In the genomic region with DNA sequence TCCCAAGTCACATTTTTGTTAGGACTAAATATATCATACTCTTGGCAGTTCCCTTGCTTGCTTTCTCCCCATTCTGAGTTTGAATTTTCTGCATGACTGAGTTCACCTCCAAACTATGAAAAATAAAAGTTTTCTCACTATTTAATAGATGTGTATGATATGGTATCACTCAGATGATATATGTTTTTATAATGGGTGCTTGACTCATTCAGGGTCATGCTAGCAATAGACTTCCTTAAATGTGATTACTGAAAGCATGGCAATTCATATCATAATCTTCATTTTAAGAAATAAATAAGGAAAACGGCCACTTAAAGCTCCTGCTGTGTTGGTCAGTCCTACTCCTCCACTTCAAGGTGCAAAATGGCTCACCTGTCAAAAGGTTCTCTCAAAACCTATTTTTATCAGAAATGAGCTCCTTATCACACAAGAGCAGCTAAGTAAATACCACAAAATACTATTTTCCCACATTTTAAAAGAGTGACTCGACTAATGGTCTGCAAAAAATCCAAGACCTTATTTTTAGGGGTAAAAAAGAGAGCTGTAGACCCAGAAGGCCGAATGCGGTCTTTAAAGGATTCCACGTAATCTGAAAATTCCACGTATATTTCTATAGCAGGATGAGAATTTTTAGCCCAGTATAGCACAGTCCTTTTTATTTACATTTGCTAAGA, we compare ENCODE assay signal across 9 cellular contexts. TPM values are rescaled to one million over a fixed set of nuclear protein-coding genes. Genes with fewer than 3 reads are reported as not detected.
DNase-seq lines count a peak whose midpoint lies in the region; ATAC-seq and TF ChIP-seq lines count a peak whose summit lies in the region.
"Had no signal": no experiment of that assay in that cellular context is flagged by ENCODE, and none has a peak within 500 bp of the region (broad histone marks: within the 10 kb centered on the region; RNA-seq: fewer than 3 reads in every experiment).

No MANE protein-coding gene starts in this region.

- H3K27me3 ChIP-seq in thyroid gland = no peaks in the 10 kb centered on the region

- intact Hi-C loops in thyroid gland (cut with DNase I) = no loop called here

- H3K27ac ChIP-seq in thyroid gland = peak overlapping the region in 2 of 3 donors; percentile 80 to 95

- no peaks in the 10 kb centered on the region for H3K36me3 ChIP-seq in thyroid gland

- WGBS in thyroid gland, 2 donors = 56 to 59% methylated on average over 6 of the region's 6 CpGs

- H3K36me3 Mint-ChIP-seq in activated CD8-positive, alpha-beta memory T cell treated with anti-CD3 and anti-CD28 coated beads, Interleukin-2, amount 10 ng/mL, durations not matched to agents 7 days and 5 days = peaks cover 1% of the 10 kb centered on the region
- H3K36me3 Mint-ChIP-seq in activated CD8-positive, alpha-beta T cell treated with anti-CD3 and anti-CD28 coated beads, Interleukin-2, amount 10 ng/mL, durations not matched to agents 7 days and 5 days (ENCODE audit: low read depth) = peaks cover 5% of the 10 kb centered on the region
- no peaks in the 10 kb centered on the region for H3K36me3 Mint-ChIP-seq in immature natural killer cell

- H3K27me3 Mint-ChIP-seq in activated CD8-positive, alpha-beta memory T cell treated with anti-CD3 and anti-CD28 coated beads, Interleukin-2, amount 10 ng/mL, durations not matched to agents 7 days and 5 days = no peaks in the 10 kb centered on the region
- H3K27me3 Mint-ChIP-seq in activated CD8-positive, alpha-beta T cell treated with anti-CD3 and anti-CD28 coated beads, Interleukin-2, amount 10 ng/mL, durations not matched to agents 7 days and 5 days (ENCODE audit: low read depth) = no peaks in the 10 kb centered on the region
- H3K27me3 Mint-ChIP-seq in immature natural killer cell (ENCODE audit: low read depth in 3 of 3) = peaks cover 3 to 12% (median 7%) of the 10 kb centered on the region in 3 donors

- no peak for TF ChIP-seq POLR2A in thyroid gland (IDR thresholded peaks at IDR 0.05)

- peak overlapping the region; percentile 96 for H3K27ac Mint-ChIP-seq in activated CD8-positive, alpha-beta memory T cell treated with anti-CD3 and anti-CD28 coated beads, Interleukin-2, amount 10 ng/mL, durations not matched to agents 7 days and 5 days
- H3K27ac Mint-ChIP-seq in activated CD8-positive, alpha-beta T cell treated with anti-CD3 and anti-CD28 coated beads, Interleukin-2, amount 10 ng/mL, durations not matched to agents 7 days and 5 days = peak overlapping the region; percentile 98
- peak overlapping the region; percentile 92 to 100 (median 99) for H3K27ac Mint-ChIP-seq in immature natural killer cell

- peaks cover 41% of the 10 kb centered on the region for H3K4me1 Mint-ChIP-seq in activated CD8-positive, alpha-beta memory T cell treated with anti-CD3 and anti-CD28 coated beads, Interleukin-2, amount 10 ng/mL, durations not matched to agents 7 days and 5 days
- peaks cover 49% of the 10 kb centered on the region for H3K4me1 Mint-ChIP-seq in activated CD8-positive, alpha-beta T cell treated with anti-CD3 and anti-CD28 coated beads, Interleukin-2, amount 10 ng/mL, durations not matched to agents 7 days and 5 days (ENCODE audit: low read depth)
- H3K4me1 Mint-ChIP-seq in immature natural killer cell = peaks cover 45 to 46% of the 10 kb centered on the region in 2 donors

- H3K4me1 ChIP-seq in thyroid gland = peaks cover 15 to 21% of the 10 kb centered on the region in 2 donors

- DNase-seq in activated CD8-positive, alpha-beta memory T cell treated with anti-CD3 and anti-CD28 coated beads, Interleukin-2, amount 10 ng/mL, durations not matched to agents 7 days and 5 days = no peak
- no peak for DNase-seq in activated CD8-positive, alpha-beta memory T cell treated with anti-CD3 and anti-CD28 coated beads, Interleukin-2, amount 50 U/mL, for 4 hours
- no peak for DNase-seq in activated CD8-positive, alpha-beta T cell treated with anti-CD3 and anti-CD28 coated beads, Interleukin-2, amount 10 ng/mL, durations not matched to agents 7 days and 5 days
- DNase-seq in immature natural killer cell (no peak), thyroid gland (no peak), COLO829 (ENCODE audit: low spot score) (no peak), medulla oblongata (ENCODE audit: extremely low spot score) (no peak)
- DNase-seq: activated effector memory CD4-positive, alpha-beta T cell treated with anti-CD3 and anti-CD28 coated beads, Interleukin-2, amount 50 U/mL, for 16 hours had no signal

- no peaks in the 10 kb centered on the region for H3K9me3 ChIP-seq in thyroid gland

- CTCF ChIA-PET in activated CD8-positive, alpha-beta memory T cell treated with anti-CD3 and anti-CD28 coated beads, Interleukin-2, amount 10 ng/mL, durations not matched to agents 7 days and 5 days (lab: Charles Lee) = interaction anchor here (0.7 to 4.0 kb wide), 19 partner anchors 10 to 1528 kb away, joined by 3 to 57 read pairs (median 11); a partner anchor contains a TSS
- CTCF ChIA-PET in activated CD8-positive, alpha-beta T cell treated with anti-CD3 and anti-CD28 coated beads, Interleukin-2, amount 10 ng/mL, durations not matched to agents 7 days and 5 days (lab: Charles Lee) = interaction anchor here (0.7 to 4.1 kb wide), 21 partner anchors 12 to 445 kb away, joined by 3 to 121 read pairs (median 8); a partner anchor contains a TSS

- peak overlapping the region in 2 of 3 donors; percentile 60 to 75 for H3K4me3 ChIP-seq in thyroid gland (replicated peaks in 1 of 3)

- no peak for TF ChIP-seq CTCF in thyroid gland (IDR thresholded peaks at IDR 0.05)

- H3K4me3 Mint-ChIP-seq in activated CD8-positive, alpha-beta memory T cell treated with anti-CD3 and anti-CD28 coated beads, Interleukin-2, amount 10 ng/mL, durations not matched to agents 7 days and 5 days = peak overlapping the region; percentile 93
- peak overlapping the region; percentile 94 for H3K4me3 Mint-ChIP-seq in activated CD8-positive, alpha-beta T cell treated with anti-CD3 and anti-CD28 coated beads, Interleukin-2, amount 10 ng/mL, durations not matched to agents 7 days and 5 days
- H3K4me3 Mint-ChIP-seq in immature natural killer cell = peak overlapping the region; percentile 94 to 99 (median 96)

- ATAC-seq in activated CD8-positive, alpha-beta memory T cell treated with anti-CD3 and anti-CD28 coated beads, Interleukin-2, amount 10 ng/mL, durations not matched to agents 7 days and 5 days = no peak
- ATAC-seq in activated CD8-positive, alpha-beta T cell treated with anti-CD3 and anti-CD28 coated beads, Interleukin-2, amount 10 ng/mL, durations not matched to agents 7 days and 5 days = no peak
- ATAC-seq in HG03565 (IDR thresholded peaks at IDR 0.05; ENCODE audit: unreplicated experiment) = no peak

- no peaks in the 10 kb centered on the region for H3K9me3 Mint-ChIP-seq in activated CD8-positive, alpha-beta memory T cell treated with anti-CD3 and anti-CD28 coated beads, Interleukin-2, amount 10 ng/mL, durations not matched to agents 7 days and 5 days (ENCODE audit: low read depth)
- no peaks in the 10 kb centered on the region for H3K9me3 Mint-ChIP-seq in activated CD8-positive, alpha-beta T cell treated with anti-CD3 and anti-CD28 coated beads, Interleukin-2, amount 10 ng/mL, durations not matched to agents 7 days and 5 days (ENCODE audit: insufficient read depth)
- no peaks in the 10 kb centered on the region for H3K9me3 Mint-ChIP-seq in immature natural killer cell

- POLR2A ChIA-PET in activated CD8-positive, alpha-beta T cell treated with anti-CD3 and anti-CD28 coated beads, Interleukin-2, amount 10 ng/mL, durations not matched to agents 7 days and 5 days (lab: Charles Lee) = interaction anchor here (1.1 to 2.8 kb wide), 11 partner anchors 10 to 443 kb away, joined by 3 to 21 read pairs (median 9); a partner anchor contains a TSS

RNA-seq across cellular contexts. Expression of a gene that starts 3.9 kb away (rescaled TPM):
- 10 to 100 TPM in 1 of 2 experiments, 1 to 10 TPM in 1; 9.0 to 12.6 TPM for total RNA-seq in activated CD8-positive, alpha-beta memory T cell treated with anti-CD3 and anti-CD28 coated beads, Interleukin-2, amount 10 ng/mL, durations not matched to agents 7 days and 5 days
- 1 to 10 TPM; 7.8 to 9.0 TPM for total RNA-seq in activated CD8-positive, alpha-beta T cell treated with anti-CD3 and anti-CD28 coated beads, Interleukin-2, amount 10 ng/mL, durations not matched to agents 7 days and 5 days
- polyA plus RNA-seq in immature natural killer cell = 1 to 10 TPM; 3.4 to 9.8 (median 5.0) TPM
- 10 to 100 TPM; 11.6 to 20.6 (median 15.4) TPM for total RNA-seq in thyroid gland

RNA-seq across cellular contexts. Expression of a gene that starts 23.6 kb away (rescaled TPM):
- 1 to 10 TPM in 1 of 2 experiments, under 1 TPM in 1; 0.41 to 1.2 TPM for total RNA-seq in activated CD8-positive, alpha-beta memory T cell treated with anti-CD3 and anti-CD28 coated beads, Interleukin-2, amount 10 ng/mL, durations not matched to agents 7 days and 5 days
- total RNA-seq in activated CD8-positive, alpha-beta T cell treated with anti-CD3 and anti-CD28 coated beads, Interleukin-2, amount 10 ng/mL, durations not matched to agents 7 days and 5 days = 1 to 10 TPM in 1 of 2 experiments, under 1 TPM in 1; 0.74 to 1.4 TPM
- under 1 TPM in 2 of 3 donors, not detected in 1; 0.18 to 0.21 TPM for polyA plus RNA-seq in immature natural killer cell
- total RNA-seq in thyroid gland = 10 to 100 TPM; 18.4 to 40.5 (median 34.8) TPM

RNA-seq across cellular contexts. Expression of a gene that starts 28.7 kb away (rescaled TPM):
- total RNA-seq in activated CD8-positive, alpha-beta memory T cell treated with anti-CD3 and anti-CD28 coated beads, Interleukin-2, amount 10 ng/mL, durations not matched to agents 7 days and 5 days = 10 to 100 TPM; 66.7 to 95.3 TPM
- total RNA-seq in activated CD8-positive, alpha-beta T cell treated with anti-CD3 and anti-CD28 coated beads, Interleukin-2, amount 10 ng/mL, durations not matched to agents 7 days and 5 days = 10 to 100 TPM; 64.5 to 74.5 TPM
- polyA plus RNA-seq in immature natural killer cell = 10 to 100 TPM; 25.6 to 54.3 (median 39.7) TPM
- total RNA-seq in thyroid gland = 100 to 1,000 TPM in 2 of 4 donors, 10 to 100 TPM in 2; 75.7 to 215 (median 113) TPM

RNA-seq across cellular contexts. Expression of a gene that starts 36.0 kb away (rescaled TPM):
- not detected for total RNA-seq in activated CD8-positive, alpha-beta memory T cell treated with anti-CD3 and anti-CD28 coated beads, Interleukin-2, amount 10 ng/mL, durations not matched to agents 7 days and 5 days
- total RNA-seq in activated CD8-positive, alpha-beta T cell treated with anti-CD3 and anti-CD28 coated beads, Interleukin-2, amount 10 ng/mL, durations not matched to agents 7 days and 5 days = not detected
- polyA plus RNA-seq in immature natural killer cell = not detected
- not detected for total RNA-seq in thyroid gland

RNA-seq across cellular contexts. Expression of a gene that starts 49.1 kb away (rescaled TPM):
- total RNA-seq in activated CD8-positive, alpha-beta memory T cell treated with anti-CD3 and anti-CD28 coated beads, Interleukin-2, amount 10 ng/mL, durations not matched to agents 7 days and 5 days = 10 to 100 TPM; 57.0 to 77.9 TPM
- 10 to 100 TPM; 74.7 to 79.1 TPM for total RNA-seq in activated CD8-positive, alpha-beta T cell treated with anti-CD3 and anti-CD28 coated beads, Interleukin-2, amount 10 ng/mL, durations not matched to agents 7 days and 5 days
- 10 to 100 TPM; 23.0 to 26.2 (median 23.2) TPM for polyA plus RNA-seq in immature natural killer cell
- 10 to 100 TPM; 25.7 to 40.8 (median 40.0) TPM for total RNA-seq in thyroid gland

Comparison
In these comparisons a context has a peak if more than half of its experiments do, and no peak if none do; other contexts are left out.
1. RNA of a gene that starts 23.6 kb away (total RNA-seq): 18.4 to 40.5 TPM in thyroid gland; 0.74 to 1.4 TPM in activated CD8-positive, alpha-beta T cell treated with anti-CD3 and anti-CD28 coated beads, Interleukin-2, amount 10 ng/mL, durations not matched to agents 7 days and 5 days and 0.41 to 1.2 TPM in activated CD8-positive, alpha-beta memory T cell treated with anti-CD3 and anti-CD28 coated beads, Interleukin-2, amount 10 ng/mL, durations not matched to agents 7 days and 5 days; every median in the first group is over 4 times any median in the second.
2. Peak in every context shown above with its lines, with median percentiles within 50 percentile points of each other: H3K27ac Mint-ChIP-seq and H3K4me3 Mint-ChIP-seq.